Comparison of ENCODE assay signal across 8 cellular contexts in the genomic region with DNA sequence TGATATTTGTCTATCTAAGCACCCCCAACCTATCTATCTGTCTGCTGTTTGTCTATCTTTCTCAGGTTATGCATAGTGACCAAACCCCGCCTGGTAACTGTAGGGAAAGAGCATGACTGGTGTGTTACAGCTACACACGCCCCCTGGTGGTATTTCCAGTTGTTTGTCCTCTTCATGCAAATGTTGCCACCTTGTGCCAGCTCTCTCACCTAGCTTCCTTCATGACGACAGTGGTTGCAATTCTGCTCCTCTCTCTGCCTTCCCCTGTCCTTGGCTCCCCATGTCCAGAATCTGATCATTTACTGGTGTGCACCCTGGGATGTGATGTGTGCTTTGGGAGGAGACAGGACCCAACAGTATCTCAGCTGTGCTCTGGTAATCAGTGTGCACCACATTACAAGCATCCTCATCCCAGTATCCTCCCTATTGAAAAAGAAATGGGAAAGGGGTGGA. TPM values are rescaled to one million over a fixed set of nuclear protein-coding genes. Genes with fewer than 3 reads are reported as not detected.
A peak's percentile ranks its signal among the peaks of the same experiment; 100 is the strongest.
DNase-seq lines count a peak whose midpoint lies in the region; ATAC-seq and TF ChIP-seq lines count a peak whose summit lies in the region.

No MANE protein-coding gene starts in this region.

- no peak overlapping the region for H3K4me2 ChIP-seq in mammary epithelial cell (ENCODE audit: insufficient read depth, low read depth, low read length)

- dilution Hi-C loops in mammary epithelial cell (cut with HindIII; ENCODE audit: low sequenced_read_pairs): no loop called here

- H2AFZ ChIP-seq in mammary epithelial cell (ENCODE audit: low read depth, low read length): no peak overlapping the region

- CTCF ChIA-PET in MCF 10A (lab: Yijun Ruan, JAX): interaction anchor here (0.6 to 4.4 kb wide), 16 partner anchors 8 to 309 kb away, joined by 3 to 39 read pairs (median 4); a partner anchor contains a TSS
- CTCF ChIA-PET in mammary epithelial cell (lab: Charles Lee; ENCODE audit: low non-redundant PET): interaction anchor here (0.5 to 1.1 kb wide), 2 partner anchors 32 to 647 kb away, joined by 4 to 7 read pairs; no protein-coding TSS in a partner anchor

- H3K27me3 ChIP-seq in breast epithelium (no peaks in the 10 kb centered on the region), mammary epithelial cell (ENCODE audit: insufficient read depth, low read length) (no peaks in the 10 kb centered on the region), right lobe of liver (no peaks in the 10 kb centered on the region)

- H3K4me1 ChIP-seq in breast epithelium (no peaks in the 10 kb centered on the region), mammary epithelial cell (ENCODE audit: insufficient read depth, low read length) (no peaks in the 10 kb centered on the region), right lobe of liver (no peaks in the 10 kb centered on the region)

- WGBS in mammary epithelial cell (ENCODE audit: low coverage, missing lambda C conversion rate): 21% methylated on average over 3 of the region's 3 CpGs
- 23% methylated on average over 3 of the region's 3 CpGs for WGBS in right lobe of liver (ENCODE audit: insufficient coverage, low coverage, low lambda C conversion rate, missing lambda C conversion rate)

- POLR2A ChIA-PET in MCF 10A (lab: Yijun Ruan, JAX): interaction anchor here (0.9 to 1.1 kb wide), 3 partner anchors 8 to 239 kb away, joined by 3 to 5 read pairs (median 3); a partner anchor contains a TSS

- H3K9me3 ChIP-seq in breast epithelium (no peaks in the 10 kb centered on the region), mammary epithelial cell (replicated peaks; ENCODE audit: insufficient read depth, low read length) (no peaks in the 10 kb centered on the region), right lobe of liver (no peaks in the 10 kb centered on the region)

- H3K79me2 ChIP-seq in mammary epithelial cell (ENCODE audit: insufficient read depth, low read length): no peaks in the 10 kb centered on the region

- ATAC-seq in right lobe of liver (peak; percentile 77 to 95 (median 90)), HG03457 (IDR thresholded peaks at IDR 0.05; ENCODE audit: unreplicated experiment) (no peak)

- no peak overlapping the region for H3K27ac Mint-ChIP-seq in MCF 10A (ENCODE audit: low read depth, unreplicated experiment)

- H3K9ac ChIP-seq in mammary epithelial cell (ENCODE audit: insufficient read depth, low read length): no peak overlapping the region

- H3K4me3 ChIP-seq in breast epithelium: no peak overlapping the region
- H3K4me3 ChIP-seq in mammary epithelial cell (replicated peaks in 1 of 3; ENCODE audit: insufficient read depth in 1 of 3, low read depth in 2 of 3, low read length in 3 of 3): no peak overlapping the region
- no peak overlapping the region for H3K4me3 ChIP-seq in right lobe of liver

- H3K4me3 Mint-ChIP-seq in MCF 10A (ENCODE audit: unreplicated experiment): no peak overlapping the region

- no TSS peak for BruUV-seq in MCF 10A (replicated peaks; lab: Mats Ljungman, UMichigan)
- BruUV-seq in mammary epithelial cell (replicated peaks; lab: Mats Ljungman, UMichigan): no TSS peak

- DNase-seq in MCF 10A (ENCODE audit: unreplicated experiment) (peak; percentile 89), breast epithelium (ENCODE audit: low spot score in 2 of 2) (no peak), NCI-H1048 (lab: John Stamatoyannopoulos, UW) (peak; percentile 59), T1000 (lab: John Stamatoyannopoulos, UW) (peak; percentile 66), mammary epithelial cell (peak; percentile 65), right lobe of liver (peak in 1 of 3 donors; percentile 77)
- DNase-seq in stimulated activated naive CD4-positive, alpha-beta T cell (lab: John Stamatoyannopoulos, UW): peak in 4 of 6 experiments; percentile 21 to 34 (median 26)

- no peaks in the 10 kb centered on the region for H3K4me1 Mint-ChIP-seq in MCF 10A (ENCODE audit: insufficient read depth, unreplicated experiment)

- H3K36me3 Mint-ChIP-seq in MCF 10A (ENCODE audit: insufficient read depth, unreplicated experiment): no peaks in the 10 kb centered on the region

- TF ChIP-seq CTCF in MCF 10A (IDR thresholded peaks at IDR 0.05; ENCODE audit: unreplicated experiment) (peak; percentile 61), breast epithelium (IDR thresholded peaks at IDR 0.05) (peak in 1 of 3 donors; percentile 28), mammary epithelial cell (conservative IDR thresholded peaks at IDR 0.05 in 1 of 2, IDR thresholded peaks at IDR 0.05 in 1 of 2; ENCODE audit: extremely low read depth in 1 of 2, insufficient read depth in 1 of 2, low read depth in 1 of 2, low read length in 2 of 2) (peak; percentile 74 to 81), right lobe of liver (IDR thresholded peaks at IDR 0.05) (peak; percentile 56 to 67 (median 61))

- H3K27ac ChIP-seq in breast epithelium: no peak overlapping the region
- H3K27ac ChIP-seq in mammary epithelial cell (ENCODE audit: insufficient read depth, low read depth, low read length): no peak overlapping the region
- no peak overlapping the region for H3K27ac ChIP-seq in right lobe of liver

- H4K20me1 ChIP-seq in mammary epithelial cell (ENCODE audit: insufficient read depth, low read length): no peaks in the 10 kb centered on the region

- H3K36me3 ChIP-seq in breast epithelium (no peaks in the 10 kb centered on the region), mammary epithelial cell (ENCODE audit: insufficient read depth, low read length) (no peaks in the 10 kb centered on the region), right lobe of liver (no peaks in the 10 kb centered on the region)

- no peaks in the 10 kb centered on the region for H3K9me3 Mint-ChIP-seq in MCF 10A (ENCODE audit: unreplicated experiment)

- TF ChIP-seq POLR2A in breast epithelium (IDR thresholded peaks at IDR 0.05) (no peak), right lobe of liver (IDR thresholded peaks at IDR 0.05) (no peak)

- H3K27me3 Mint-ChIP-seq in MCF 10A (ENCODE audit: insufficient read depth, unreplicated experiment): no peaks in the 10 kb centered on the region

- intact Hi-C loops in MCF 10A (cut with micrococcal nuclease) (loop anchor here (1.0 to 2.0 kb wide), 2 partner anchors 32 to 267 kb away; no protein-coding TSS in a partner anchor), breast epithelium (cut with DNase I; ENCODE audit: low total_unique reads) (no loop called here), mammary epithelial cell (cut with micrococcal nuclease) (loop anchor here (1.0 kb wide), 4 partner anchors 8 to 266 kb away; a partner anchor contains a TSS), right lobe of liver (cut with DNase I) (no loop called here)

- in situ Hi-C loops in mammary epithelial cell (cut with MboI; ENCODE audit: low sequenced_read_pairs in 2 of 2): no loop called here

RNA-seq across cellular contexts. Expression of a gene that starts 8.1 kb away (rescaled TPM):
- total RNA-seq in MCF 10A (2022) (3.5 and 6.6 TPM in 2 replicates), breast epithelium (1 to 10 TPM; 3.0 to 4.6 (median 3.8) TPM), mammary epithelial cell (1 to 10 TPM; 4.2 to 8.9 TPM), right lobe of liver (1 to 10 TPM in 4 of 6 experiments, under 1 TPM in 2; 0.43 to 2.2 (median 1.4) TPM)
- 2.1 TPM for polyA plus RNA-seq in mammary epithelial cell
- 7.3 TPM for polyA minus RNA-seq in mammary epithelial cell

RNA-seq across cellular contexts. Expression of a gene that starts 8.4 kb away (rescaled TPM):
- total RNA-seq in MCF 10A (2022): 14.8 and 16.8 TPM in 2 replicates
- 10 to 100 TPM; 14.1 to 28.0 (median 25.9) TPM for total RNA-seq in breast epithelium
- total RNA-seq in mammary epithelial cell: 10 to 100 TPM; 12.9 to 17.2 TPM
- polyA plus RNA-seq in mammary epithelial cell: 7.4 TPM
- 14.0 TPM for polyA minus RNA-seq in mammary epithelial cell
- 10 to 100 TPM in 2 of 6 experiments, 1 to 10 TPM in 4; 3.9 to 11.6 (median 5.1) TPM for total RNA-seq in right lobe of liver

Comparison
In these comparisons a context has a peak if more than half of its experiments do, and no peak if none do; other contexts are left out.
1. DNase-seq: peak in MCF 10A (single experiment), NCI-H1048 (single experiment), T1000 (single experiment), mammary epithelial cell (single experiment) and stimulated activated naive CD4-positive, alpha-beta T cell (4 of 6); none in breast epithelium (0 of 2).
2. intact Hi-C loops: an anchor here in MCF 10A (1.0 to 2.0 kb wide) and mammary epithelial cell (1.0 kb wide); none called in breast epithelium and right lobe of liver.